10 cellular contexts compared by ENCODE assay signal in the genomic region with DNA sequence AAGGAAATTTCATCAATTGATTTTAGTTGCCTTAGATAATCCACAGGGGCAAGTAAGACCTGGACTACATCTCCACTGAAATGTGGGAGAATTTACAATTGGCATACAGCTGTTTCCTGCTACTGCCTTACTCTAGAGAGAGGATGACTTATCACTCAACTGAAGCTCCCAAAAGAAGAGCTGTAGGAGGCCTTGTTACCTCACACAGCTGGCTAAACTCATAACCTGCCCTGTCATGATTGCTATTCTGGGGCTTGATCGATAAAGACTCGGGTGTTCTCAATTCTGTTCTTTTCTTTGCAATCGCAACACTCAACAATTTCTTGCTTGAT.
A peak's percentile ranks its signal among the peaks of the same experiment; 100 is the strongest.
DNase-seq lines count a peak whose midpoint lies in the region; ATAC-seq and TF ChIP-seq lines count a peak whose summit lies in the region.
"Had no signal": no experiment of that assay in that cellular context is flagged by ENCODE, and none has a peak within 500 bp of the region (broad histone marks: within the 10 kb centered on the region; RNA-seq: fewer than 3 reads in every experiment).

No MANE protein-coding gene starts in this region.

- CTCF ChIA-PET in activated CD4-positive, alpha-beta T cell treated with anti-CD3 and anti-CD28 coated beads for 36 hours (lab: Charles Lee), result interaction anchor here (0.7 kb wide), 1 partner anchor 1397 kb away, joined by 6 read pairs; no protein-coding TSS in a partner anchor
- CTCF ChIA-PET in PC-9 (lab: Charles Lee), result no interaction called here

- peak overlapping the region; percentile 87 for H3K4me2 ChIP-seq in PC-9

- no peaks in the 10 kb centered on the region for H3K36me3 ChIP-seq in PC-9 (ENCODE audit: low read depth)

- no TSS peak for BruUV-seq in PC-9 (replicated peaks; lab: Mats Ljungman, UMichigan)

- peaks cover 8% of the 10 kb centered on the region for H3K4me1 ChIP-seq in PC-9 (replicated peaks; ENCODE audit: insufficient read depth)

- intact Hi-C loops in activated CD4-positive, alpha-beta T cell treated with anti-CD3 and anti-CD28 coated beads for 36 hours (cut with DNase I, micrococcal nuclease), result loop anchor here in 1 of 2 experiments (5.0 kb wide), 1 partner anchor 1398 kb away; the partner anchor contains the start of gene EFNB2
- intact Hi-C loops in PC-9 (cut with micrococcal nuclease; ENCODE audit: unreplicated experiment) (loop anchor here (1.0 kb wide), 1 partner anchor 1394 kb away; no protein-coding TSS in a partner anchor), posterior vena cava (cut with DNase I) (no loop called here)

- peak overlapping the region; percentile 73 for H3K4me3 Mint-ChIP-seq in activated CD4-positive, alpha-beta T cell treated with anti-CD3 and anti-CD28 coated beads for 36 hours
- peak overlapping the region; percentile 81 for H3K4me3 Mint-ChIP-seq in stimulated activated memory B cell treated with anti-CD40 and anti-IgM and Interleukin-4, amounts not matched to agents 10 μg/mL and 1 μg/mL and 100 μg/mL, for 72 hours
- H3K4me3 Mint-ChIP-seq: brain had no signal

- no peaks in the 10 kb centered on the region for H3K27me3 Mint-ChIP-seq in activated CD4-positive, alpha-beta T cell treated with anti-CD3 and anti-CD28 coated beads for 36 hours
- no peaks in the 10 kb centered on the region for H3K27me3 Mint-ChIP-seq in stimulated activated memory B cell treated with anti-CD40 and anti-IgM and Interleukin-4, amounts not matched to agents 10 μg/mL and 1 μg/mL and 100 μg/mL, for 72 hours
- H3K27me3 Mint-ChIP-seq: brain had no signal

- no peaks in the 10 kb centered on the region for H3K9me3 Mint-ChIP-seq in activated CD4-positive, alpha-beta T cell treated with anti-CD3 and anti-CD28 coated beads for 36 hours (ENCODE audit: low read depth)
- no peaks in the 10 kb centered on the region for H3K9me3 Mint-ChIP-seq in stimulated activated memory B cell treated with anti-CD40 and anti-IgM and Interleukin-4, amounts not matched to agents 10 μg/mL and 1 μg/mL and 100 μg/mL, for 72 hours

- H3K36me3 Mint-ChIP-seq in activated CD4-positive, alpha-beta T cell treated with anti-CD3 and anti-CD28 coated beads for 36 hours (ENCODE audit: low read depth), result no peaks in the 10 kb centered on the region
- H3K36me3 Mint-ChIP-seq in stimulated activated memory B cell treated with anti-CD40 and anti-IgM and Interleukin-4, amounts not matched to agents 10 μg/mL and 1 μg/mL and 100 μg/mL, for 72 hours, result no peaks in the 10 kb centered on the region
- H3K36me3 Mint-ChIP-seq: brain had no signal

- H3K27ac Mint-ChIP-seq in activated CD4-positive, alpha-beta T cell treated with anti-CD3 and anti-CD28 coated beads for 36 hours, result peak overlapping the region; percentile 93
- peak overlapping the region; percentile 92 for H3K27ac Mint-ChIP-seq in stimulated activated memory B cell treated with anti-CD40 and anti-IgM and Interleukin-4, amounts not matched to agents 10 μg/mL and 1 μg/mL and 100 μg/mL, for 72 hours

- no peaks in the 10 kb centered on the region; the same call in 1 of the 2 replicates for H3K9me2 ChIP-seq in PC-9 (ENCODE audit: insufficient read depth)

- POLR2A ChIA-PET in activated CD4-positive, alpha-beta T cell treated with anti-CD3 and anti-CD28 coated beads for 36 hours (lab: Charles Lee), result interaction anchor here (0.6 kb wide), 1 partner anchor 105 kb away, joined by 7 read pairs; no protein-coding TSS in a partner anchor
- POLR2A ChIA-PET in PC-9 (lab: Charles Lee; ENCODE audit: unreplicated experiment), result no interaction called here

- H3K9me3 ChIP-seq in PC-9 (ENCODE audit: insufficient read depth, low read depth), result no peaks in the 10 kb centered on the region

- no peaks in the 10 kb centered on the region for H3K27me3 ChIP-seq in PC-9 (ENCODE audit: insufficient read depth, low read depth)

- peak; percentile 34 for ATAC-seq in activated CD4-positive, alpha-beta T cell treated with anti-CD3 and anti-CD28 coated beads for 36 hours
- peak; percentile 2 for ATAC-seq in HG02763 (IDR thresholded peaks at IDR 0.05; ENCODE audit: unreplicated experiment)
- ATAC-seq in stimulated activated memory B cell treated with anti-CD40 and anti-IgM and Interleukin-4, amounts not matched to agents 10 μg/mL and 1 μg/mL and 100 μg/mL, for 72 hours, result no peak

- no peak for DNase-seq in activated CD4-positive, alpha-beta T cell treated with anti-CD3 and anti-CD28 coated beads for 36 hours
- no peak for DNase-seq in activated CD4-positive, alpha-beta T cell treated with anti-CD3 and anti-CD28 coated beads, Interleukin-2, amount 50 U/mL, for 48 hours
- no peak for DNase-seq in PC-9
- no peak for DNase-seq in COLO829 (ENCODE audit: low spot score)
- no peak for DNase-seq in posterior vena cava (ENCODE audit: low spot score)
- DNase-seq in AG08395 (ENCODE audit: low spot score), result no peak
- DNase-seq: NCI-H2107 had no signal

- TF ChIP-seq CTCF in PC-9 (conservative IDR thresholded peaks at IDR 0.05), result no peak

- no peaks in the 10 kb centered on the region for H4K20me1 ChIP-seq in PC-9 (ENCODE audit: insufficient read depth)

- H3K27ac ChIP-seq in PC-9, result peak overlapping the region; percentile 77

- peak overlapping the region; percentile 90 for H2AFZ ChIP-seq in PC-9

- H3K4me1 Mint-ChIP-seq in activated CD4-positive, alpha-beta T cell treated with anti-CD3 and anti-CD28 coated beads for 36 hours, result peaks cover 17% of the 10 kb centered on the region
- H3K4me1 Mint-ChIP-seq in stimulated activated memory B cell treated with anti-CD40 and anti-IgM and Interleukin-4, amounts not matched to agents 10 μg/mL and 1 μg/mL and 100 μg/mL, for 72 hours, result peaks cover 16% of the 10 kb centered on the region

- H3F3A ChIP-seq in PC-9 (ENCODE audit: insufficient read depth, low read depth), result peaks cover 9% of the 10 kb centered on the region; the same call in 1 of the 2 replicates

- H3K79me2 ChIP-seq in PC-9 (ENCODE audit: low read depth), result no peaks in the 10 kb centered on the region

- H3K4me3 ChIP-seq in PC-9, result peak overlapping the region; percentile 67; the same call in 1 of the 2 replicates
